16 cellular contexts compared by ENCODE assay signal in the genomic region with DNA sequence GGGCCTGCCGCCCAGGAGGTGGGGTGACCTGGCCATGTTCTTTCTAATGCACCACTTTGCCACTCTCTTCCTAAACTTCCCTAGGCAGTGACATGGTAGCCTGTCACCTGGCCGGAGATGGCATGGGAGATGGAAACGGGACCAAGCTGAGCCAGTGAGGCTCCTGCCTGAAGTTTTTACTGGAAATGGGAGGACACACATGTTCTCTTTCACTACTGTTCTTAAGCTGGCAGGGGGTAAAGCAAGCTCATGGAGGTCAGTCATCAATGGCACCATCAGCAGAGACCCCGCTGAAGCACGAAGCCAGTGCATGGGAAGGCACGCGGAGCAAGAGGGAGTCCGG. TPM values are rescaled to one million over a fixed set of nuclear protein-coding genes. Genes with fewer than 3 reads are reported as not detected.
DNase-seq lines count a peak whose midpoint lies in the region; ATAC-seq and TF ChIP-seq lines count a peak whose summit lies in the region.
"Had no signal": no experiment of that assay in that cellular context is flagged by ENCODE, and none has a peak within 500 bp of the region (broad histone marks: within the 10 kb centered on the region; RNA-seq: fewer than 3 reads in every experiment).

No MANE protein-coding gene starts in this region.

- DNase-seq in HCEC 1CT = peak; percentile 1
- DNase-seq in cardiac fibroblast (ENCODE audit: low read depth in 2 of 2) = peak; percentile 32 to 51
- DNase-seq in left lobe of liver (ENCODE audit: low spot score) = no peak
- DNase-seq in progenitor cell of endocrine pancreas (ENCODE audit: low spot score, unreplicated experiment) = no peak
- DNase-seq in NCI-H1694 treated with DMSO at 0.1 percent for 48 hours (lab: John Stamatoyannopoulos, UW) = no peak
- no peak for DNase-seq in GOT3 (lab: John Stamatoyannopoulos, UW)
- DNase-seq: CD4-positive, CD25-positive, alpha-beta regulatory T cell; EL; H7; NCI-H1417 treated with DMSO at 0.1 percent for 48 hours; NCI-H2029 treated with DMSO at 0.1 percent for 48 hours; NCI-H510A treated with DMSO at 0.1 percent for 48 hours; PC-9 had no signal

- peak overlapping the region; percentile 69 for H3K27ac Mint-ChIP-seq in progenitor cell of endocrine pancreas
- H3K27ac Mint-ChIP-seq: CD4-positive, CD25-positive, alpha-beta regulatory T cell had no signal

- no peak overlapping the region for H3K4me3 Mint-ChIP-seq in progenitor cell of endocrine pancreas (ENCODE audit: low read depth)
- H3K4me3 Mint-ChIP-seq: CD4-positive, CD25-positive, alpha-beta regulatory T cell had no signal

- H3K9me3 Mint-ChIP-seq in progenitor cell of endocrine pancreas (ENCODE audit: low read depth) = no peaks in the 10 kb centered on the region
- H3K9me3 Mint-ChIP-seq: CD4-positive, CD25-positive, alpha-beta regulatory T cell had no signal

- no peak for TF ChIP-seq CTCF in cardiac fibroblast (IDR thresholded peaks at IDR 0.05; ENCODE audit: low read depth, low read length)
- no peak for TF ChIP-seq CTCF in progenitor cell of endocrine pancreas (IDR thresholded peaks at IDR 0.05; ENCODE audit: unreplicated experiment)

- H3K27me3 Mint-ChIP-seq in progenitor cell of endocrine pancreas = no peaks in the 10 kb centered on the region
- H3K27me3 Mint-ChIP-seq: CD4-positive, CD25-positive, alpha-beta regulatory T cell had no signal

- peaks cover 15% of the 10 kb centered on the region for H3K4me1 Mint-ChIP-seq in progenitor cell of endocrine pancreas (ENCODE audit: low read depth)
- H3K4me1 Mint-ChIP-seq: CD4-positive, CD25-positive, alpha-beta regulatory T cell had no signal

- ATAC-seq in left lobe of liver (peak; percentile 29), GM19452 (IDR thresholded peaks at IDR 0.05; ENCODE audit: unreplicated experiment) (no peak)

- H3K4me3 ChIP-seq in cardiac fibroblast (replicated peaks in 1 of 2; ENCODE audit: low read depth in 2 of 2, low read length in 2 of 2) = no peak overlapping the region
- H3K4me3 ChIP-seq: K562, PC-9, SJSA1 had no signal

- H3K36me3 Mint-ChIP-seq in progenitor cell of endocrine pancreas (ENCODE audit: insufficient read depth) = peaks cover 50% of the 10 kb centered on the region

RNA-seq across cellular contexts. Expression of a gene that starts 50.7 kb away (rescaled TPM):
- total RNA-seq in left lobe of liver (43.2 TPM), progenitor cell of endocrine pancreas (145 and 148 TPM in 2 replicates)

Comparison
In these comparisons a context has a peak if more than half of its experiments do, and no peak if none do; other contexts are left out.
1. DNase-seq: peak in HCEC 1CT (single experiment) and cardiac fibroblast (2 of 2); none in left lobe of liver (single experiment), progenitor cell of endocrine pancreas (single experiment), NCI-H1694 treated with DMSO at 0.1 percent for 48 hours (single experiment) and GOT3 (single experiment).